Comparison of ENCODE assay signal across 1 cellular context in the genomic region with DNA sequence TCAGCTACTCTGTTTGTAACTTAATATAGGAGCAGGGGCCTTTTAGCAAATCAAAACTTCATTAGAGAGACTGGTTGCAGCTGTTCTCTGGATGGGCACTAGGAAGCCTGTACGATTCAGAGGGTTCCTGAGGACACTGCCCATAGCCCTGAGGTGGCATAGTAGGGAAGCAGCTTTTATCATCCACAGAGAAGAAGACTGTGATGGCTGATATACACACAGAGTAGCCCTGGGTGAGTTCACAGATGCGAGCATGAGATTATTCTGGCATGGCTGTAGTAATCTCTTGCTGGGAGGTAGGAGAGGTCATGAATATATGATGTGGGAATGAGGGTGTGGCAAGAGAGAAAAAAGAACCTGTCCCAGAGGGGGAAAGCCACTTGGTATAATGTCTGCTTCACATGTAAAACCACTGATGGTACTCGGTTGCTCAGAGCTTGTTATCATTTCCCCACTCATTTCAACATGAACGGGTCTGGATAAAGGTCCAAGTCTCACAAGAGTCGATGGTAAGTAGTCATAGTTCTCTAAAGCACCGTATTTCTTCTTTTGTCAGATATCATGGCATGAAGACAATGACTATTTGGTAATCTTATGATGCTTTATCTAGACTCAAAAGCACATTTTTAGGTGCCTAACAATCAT.
TF ChIP-seq lines count a peak whose summit lies in the region.

No MANE protein-coding gene starts in this region.

TF ChIP-seq in GM23338, 12 proteins besides CTCF, POLR2A, EP300 and RAD21 (continued from another document):
- TF ChIP-seq, protein P1, sequence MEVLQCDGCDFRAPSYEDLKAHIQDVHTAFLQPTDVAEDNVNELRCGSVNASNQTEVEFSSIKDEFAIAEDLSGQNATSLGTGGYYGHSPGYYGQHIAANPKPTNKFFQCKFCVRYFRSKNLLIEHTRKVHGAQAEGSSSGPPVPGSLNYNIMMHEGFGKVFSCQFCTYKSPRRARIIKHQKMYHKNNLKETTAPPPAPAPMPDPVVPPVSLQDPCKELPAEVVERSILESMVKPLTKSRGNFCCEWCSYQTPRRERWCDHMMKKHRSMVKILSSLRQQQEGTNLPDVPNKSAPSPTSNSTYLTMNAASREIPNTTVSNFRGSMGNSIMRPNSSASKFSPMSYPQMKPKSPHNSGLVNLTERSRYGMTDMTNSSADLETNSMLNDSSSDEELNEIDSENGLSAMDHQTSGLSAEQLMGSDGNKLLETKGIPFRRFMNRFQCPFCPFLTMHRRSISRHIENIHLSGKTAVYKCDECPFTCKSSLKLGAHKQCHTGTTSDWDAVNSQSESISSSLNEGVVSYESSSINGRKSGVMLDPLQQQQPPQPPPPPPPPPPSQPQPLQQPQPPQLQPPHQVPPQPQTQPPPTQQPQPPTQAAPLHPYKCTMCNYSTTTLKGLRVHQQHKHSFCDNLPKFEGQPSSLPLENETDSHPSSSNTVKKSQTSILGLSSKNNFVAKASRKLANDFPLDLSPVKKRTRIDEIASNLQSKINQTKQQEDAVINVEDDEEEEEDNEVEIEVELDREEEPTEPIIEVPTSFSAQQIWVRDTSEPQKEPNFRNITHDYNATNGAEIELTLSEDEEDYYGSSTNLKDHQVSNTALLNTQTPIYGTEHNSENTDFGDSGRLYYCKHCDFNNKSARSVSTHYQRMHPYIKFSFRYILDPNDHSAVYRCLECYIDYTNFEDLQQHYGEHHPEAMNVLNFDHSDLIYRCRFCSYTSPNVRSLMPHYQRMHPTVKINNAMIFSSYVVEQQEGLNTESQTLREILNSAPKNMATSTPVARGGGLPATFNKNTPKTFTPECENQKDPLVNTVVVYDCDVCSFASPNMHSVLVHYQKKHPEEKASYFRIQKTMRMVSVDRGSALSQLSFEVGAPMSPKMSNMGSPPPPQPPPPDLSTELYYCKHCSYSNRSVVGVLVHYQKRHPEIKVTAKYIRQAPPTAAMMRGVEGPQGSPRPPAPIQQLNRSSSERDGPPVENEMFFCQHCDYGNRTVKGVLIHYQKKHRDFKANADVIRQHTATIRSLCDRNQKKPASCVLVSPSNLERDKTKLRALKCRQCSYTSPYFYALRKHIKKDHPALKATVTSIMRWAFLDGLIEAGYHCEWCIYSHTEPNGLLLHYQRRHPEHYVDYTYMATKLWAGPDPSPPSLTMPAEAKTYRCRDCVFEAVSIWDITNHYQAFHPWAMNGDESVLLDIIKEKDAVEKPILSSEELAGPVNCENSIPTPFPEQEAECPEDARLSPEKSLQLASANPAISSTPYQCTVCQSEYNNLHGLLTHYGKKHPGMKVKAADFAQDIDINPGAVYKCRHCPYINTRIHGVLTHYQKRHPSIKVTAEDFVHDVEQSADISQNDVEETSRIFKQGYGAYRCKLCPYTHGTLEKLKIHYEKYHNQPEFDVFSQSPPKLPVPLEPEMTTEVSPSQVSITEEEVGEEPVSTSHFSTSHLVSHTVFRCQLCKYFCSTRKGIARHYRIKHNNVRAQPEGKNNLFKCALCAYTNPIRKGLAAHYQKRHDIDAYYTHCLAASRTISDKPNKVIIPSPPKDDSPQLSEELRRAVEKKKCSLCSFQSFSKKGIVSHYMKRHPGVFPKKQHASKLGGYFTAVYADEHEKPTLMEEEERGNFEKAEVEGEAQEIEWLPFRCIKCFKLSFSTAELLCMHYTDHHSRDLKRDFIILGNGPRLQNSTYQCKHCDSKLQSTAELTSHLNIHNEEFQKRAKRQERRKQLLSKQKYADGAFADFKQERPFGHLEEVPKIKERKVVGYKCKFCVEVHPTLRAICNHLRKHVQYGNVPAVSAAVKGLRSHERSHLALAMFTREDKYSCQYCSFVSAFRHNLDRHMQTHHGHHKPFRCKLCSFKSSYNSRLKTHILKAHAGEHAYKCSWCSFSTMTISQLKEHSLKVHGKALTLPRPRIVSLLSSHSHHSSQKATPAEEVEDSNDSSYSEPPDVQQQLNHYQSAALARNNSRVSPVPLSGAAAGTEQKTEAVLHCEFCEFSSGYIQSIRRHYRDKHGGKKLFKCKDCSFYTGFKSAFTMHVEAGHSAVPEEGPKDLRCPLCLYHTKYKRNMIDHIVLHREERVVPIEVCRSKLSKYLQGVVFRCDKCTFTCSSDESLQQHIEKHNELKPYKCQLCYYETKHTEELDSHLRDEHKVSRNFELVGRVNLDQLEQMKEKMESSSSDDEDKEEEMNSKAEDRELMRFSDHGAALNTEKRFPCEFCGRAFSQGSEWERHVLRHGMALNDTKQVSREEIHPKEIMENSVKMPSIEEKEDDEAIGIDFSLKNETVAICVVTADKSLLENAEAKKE (CRISPR knock-in tag; IDR thresholded peaks at IDR 0.05): no peak
- TF ChIP-seq, protein P2, sequence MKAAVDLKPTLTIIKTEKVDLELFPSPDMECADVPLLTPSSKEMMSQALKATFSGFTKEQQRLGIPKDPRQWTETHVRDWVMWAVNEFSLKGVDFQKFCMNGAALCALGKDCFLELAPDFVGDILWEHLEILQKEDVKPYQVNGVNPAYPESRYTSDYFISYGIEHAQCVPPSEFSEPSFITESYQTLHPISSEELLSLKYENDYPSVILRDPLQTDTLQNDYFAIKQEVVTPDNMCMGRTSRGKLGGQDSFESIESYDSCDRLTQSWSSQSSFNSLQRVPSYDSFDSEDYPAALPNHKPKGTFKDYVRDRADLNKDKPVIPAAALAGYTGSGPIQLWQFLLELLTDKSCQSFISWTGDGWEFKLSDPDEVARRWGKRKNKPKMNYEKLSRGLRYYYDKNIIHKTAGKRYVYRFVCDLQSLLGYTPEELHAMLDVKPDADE (IDR thresholded peaks at IDR 0.05): no peak
- no peak for TF ChIP-seq JUNB (IDR thresholded peaks at IDR 0.05; ENCODE audit: unreplicated experiment)
- no peak for TF ChIP-seq POLR2AphosphoS5 (IDR thresholded peaks at IDR 0.05; ENCODE audit: low read depth)
- no peak for TF ChIP-seq ZNF331 (CRISPR knock-in tag; IDR thresholded peaks at IDR 0.05; ENCODE audit: low read depth)
- TF ChIP-seq, protein P3, sequence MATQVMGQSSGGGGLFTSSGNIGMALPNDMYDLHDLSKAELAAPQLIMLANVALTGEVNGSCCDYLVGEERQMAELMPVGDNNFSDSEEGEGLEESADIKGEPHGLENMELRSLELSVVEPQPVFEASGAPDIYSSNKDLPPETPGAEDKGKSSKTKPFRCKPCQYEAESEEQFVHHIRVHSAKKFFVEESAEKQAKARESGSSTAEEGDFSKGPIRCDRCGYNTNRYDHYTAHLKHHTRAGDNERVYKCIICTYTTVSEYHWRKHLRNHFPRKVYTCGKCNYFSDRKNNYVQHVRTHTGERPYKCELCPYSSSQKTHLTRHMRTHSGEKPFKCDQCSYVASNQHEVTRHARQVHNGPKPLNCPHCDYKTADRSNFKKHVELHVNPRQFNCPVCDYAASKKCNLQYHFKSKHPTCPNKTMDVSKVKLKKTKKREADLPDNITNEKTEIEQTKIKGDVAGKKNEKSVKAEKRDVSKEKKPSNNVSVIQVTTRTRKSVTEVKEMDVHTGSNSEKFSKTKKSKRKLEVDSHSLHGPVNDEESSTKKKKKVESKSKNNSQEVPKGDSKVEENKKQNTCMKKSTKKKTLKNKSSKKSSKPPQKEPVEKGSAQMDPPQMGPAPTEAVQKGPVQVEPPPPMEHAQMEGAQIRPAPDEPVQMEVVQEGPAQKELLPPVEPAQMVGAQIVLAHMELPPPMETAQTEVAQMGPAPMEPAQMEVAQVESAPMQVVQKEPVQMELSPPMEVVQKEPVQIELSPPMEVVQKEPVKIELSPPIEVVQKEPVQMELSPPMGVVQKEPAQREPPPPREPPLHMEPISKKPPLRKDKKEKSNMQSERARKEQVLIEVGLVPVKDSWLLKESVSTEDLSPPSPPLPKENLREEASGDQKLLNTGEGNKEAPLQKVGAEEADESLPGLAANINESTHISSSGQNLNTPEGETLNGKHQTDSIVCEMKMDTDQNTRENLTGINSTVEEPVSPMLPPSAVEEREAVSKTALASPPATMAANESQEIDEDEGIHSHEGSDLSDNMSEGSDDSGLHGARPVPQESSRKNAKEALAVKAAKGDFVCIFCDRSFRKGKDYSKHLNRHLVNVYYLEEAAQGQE (IDR thresholded peaks at IDR 0.05; ENCODE audit: unreplicated experiment): no peak
- no peak for TF ChIP-seq CREB1 (CRISPR knock-in tag; IDR thresholded peaks at IDR 0.05; ENCODE audit: low read depth)
- no peak for TF ChIP-seq EZH2phosphoT487 (IDR thresholded peaks at IDR 0.05; ENCODE audit: unreplicated experiment)
